Comparison of ENCODE assay signal across 10 cellular contexts in genomic region chr12:26941251-26941650, GRCh38. TPM values are rescaled to one million over a fixed set of nuclear protein-coding genes. Genes with fewer than 3 reads are reported as not detected.
DNase-seq lines count a peak whose midpoint lies in the region; ATAC-seq and TF ChIP-seq lines count a peak whose summit lies in the region.
"Had no signal": no experiment of that assay in that cellular context is flagged by ENCODE, and none has a peak within 500 bp of the region (broad histone marks: within the 10 kb centered on the region; RNA-seq: fewer than 3 reads in every experiment).

No MANE protein-coding gene starts in this region.

- H3K9me2 ChIP-seq in SK-N-SH (no peaks in the 10 kb centered on the region; the same call in 1 of the 2 replicates), OCI-LY1 (ENCODE audit: low read depth, low read length) (no peaks in the 10 kb centered on the region)

- H2BK5ac ChIP-seq in mesendoderm (ENCODE audit: low read length) = no peak overlapping the region

- peaks cover 2% of the 10 kb centered on the region for H3K79me1 ChIP-seq in mesendoderm (ENCODE audit: low read length)

- POLR2A ChIA-PET in SK-N-SH (lab: Yijun Ruan, JAX) = no interaction called here

- H2BK120ac ChIP-seq in mesendoderm (ENCODE audit: low read depth, low read length) = no peak overlapping the region

- H3K23ac ChIP-seq in mesendoderm (ENCODE audit: low read length) = no peak overlapping the region

- H3K4me2 ChIP-seq in SK-N-SH (peak overlapping the region; percentile 23; the same call in 1 of the 2 replicates), OCI-LY1 (ENCODE audit: low read length) (peak overlapping the region; percentile 82), osteoblast (ENCODE audit: insufficient read depth, low read length) (peak overlapping the region; percentile 97), mesendoderm (ENCODE audit: low read length) (no peak overlapping the region)

- H2AK5ac ChIP-seq in mesendoderm (ENCODE audit: low read length) = no peak overlapping the region

- no peak for TF ChIP-seq EP300 in SK-N-SH (IDR thresholded peaks at IDR 0.05; ENCODE audit: borderline replicate concordance in 1 of 2, low read depth in 1 of 2, low read length in 1 of 2)

- no peak for TF ChIP-seq CTCF in SK-N-SH (IDR thresholded peaks at IDR 0.05)
- no peak for TF ChIP-seq CTCF in OCI-LY1 (IDR thresholded peaks at IDR 0.05; ENCODE audit: low read length)
- TF ChIP-seq CTCF in osteoblast (IDR thresholded peaks at IDR 0.05; ENCODE audit: extremely low read depth, low read depth, low read length) = no peak

- H2AFZ ChIP-seq in SK-N-SH (ENCODE audit: low read depth) (no peak overlapping the region), OCI-LY1 (ENCODE audit: low read length) (no peak overlapping the region), osteoblast (ENCODE audit: low read length) (no peak overlapping the region)

- no peak overlapping the region for H4K5ac ChIP-seq in mesendoderm (ENCODE audit: low read length)

- H3K9ac ChIP-seq in SK-N-SH (peak overlapping the region; percentile 2; the same call in 1 of the 2 replicates), OCI-LY1 (ENCODE audit: low read length) (peak overlapping the region; percentile 94), mesendoderm (ENCODE audit: low read length) (no peak overlapping the region)

- ATAC-seq in SK-N-SH treated with all-trans-retinoic acid at 6 μM for 48 hours (no peak), GM19328 (IDR thresholded peaks at IDR 0.05; ENCODE audit: unreplicated experiment) (no peak)

- DNase-seq in SK-N-SH (no peak), osteoblast (ENCODE audit: insufficient read length, low spot score, missing footprints) (no peak), mesendoderm (no peak), NCI-H82 (lab: John Stamatoyannopoulos, UW) (no peak)
- peak; percentile 22 for DNase-seq in central memory CD4-positive, alpha-beta T cell
- DNase-seq: 8988T, NCI-H510A treated with DMSO at 0.1 percent for 48 hours had no signal

- TF ChIP-seq RAD21 in SK-N-SH (IDR thresholded peaks at IDR 0.05; ENCODE audit: low read length) = no peak

- H3K4ac ChIP-seq in mesendoderm (ENCODE audit: low read depth, low read length) = no peak overlapping the region

- H3F3A ChIP-seq in SK-N-SH (replicated peaks; ENCODE audit: insufficient read depth) (peaks cover 11% of the 10 kb centered on the region), OCI-LY1 (ENCODE audit: insufficient read depth, low read length) (0 out of 2 replicates have a peak, but pooled peaks cover 3% of the 10 kb centered on the region)

- H3K79me2 ChIP-seq in SK-N-SH (ENCODE audit: insufficient read depth) = peaks cover 91% of the 10 kb centered on the region
- H3K79me2 ChIP-seq in OCI-LY1 (ENCODE audit: insufficient read depth, low read length) = peaks cover 91% of the 10 kb centered on the region
- peaks cover 94% of the 10 kb centered on the region for H3K79me2 ChIP-seq in osteoblast (ENCODE audit: insufficient read depth, low read length)
- H3K79me2 ChIP-seq in mesendoderm (ENCODE audit: control insufficient read depth, insufficient read depth, low read length) = peaks cover 21% of the 10 kb centered on the region

- H4K20me1 ChIP-seq in SK-N-SH (ENCODE audit: insufficient read depth) = peaks cover 18% of the 10 kb centered on the region
- no peaks in the 10 kb centered on the region for H4K20me1 ChIP-seq in OCI-LY1 (ENCODE audit: insufficient read depth, low read length)
- peaks cover 27% of the 10 kb centered on the region for H4K20me1 ChIP-seq in osteoblast (ENCODE audit: insufficient read depth, low read length)

- no peak overlapping the region for H4K8ac ChIP-seq in mesendoderm (ENCODE audit: low read depth, low read length)

- H3K56ac ChIP-seq in mesendoderm (ENCODE audit: low read length) = no peak overlapping the region

- H3K9me3 ChIP-seq in SK-N-SH (peaks cover 11% of the 10 kb centered on the region), OCI-LY1 (ENCODE audit: low read length) (peaks cover 7% of the 10 kb centered on the region), osteoblast (ENCODE audit: low read depth, low read length) (no peaks in the 10 kb centered on the region)

- WGBS in SK-N-SH (ENCODE audit: low lambda C conversion rate) = 87% methylated on average over 1 of the region's 1 CpG
- no CpG with 5 or more reads among the region's 1 CpG for WGBS in mesendoderm (ENCODE audit: extremely low coverage, insufficient coverage, low lambda C conversion rate)

- H3K27me3 ChIP-seq in SK-N-SH (ENCODE audit: insufficient read depth) (no peaks in the 10 kb centered on the region), OCI-LY1 (ENCODE audit: insufficient read depth, low read length) (no peaks in the 10 kb centered on the region), osteoblast (ENCODE audit: insufficient read depth, low read length) (no peaks in the 10 kb centered on the region), mesendoderm (ENCODE audit: insufficient read depth, low read length, poor library complexity) (no peaks in the 10 kb centered on the region)

- no peak overlapping the region for H2BK15ac ChIP-seq in mesendoderm (replicated peaks; ENCODE audit: low read depth)

- H3K36me3 ChIP-seq in SK-N-SH (replicated peaks in 1 of 2; ENCODE audit: control insufficient read depth in 1 of 2, insufficient read depth in 2 of 2, low read length in 1 of 2) = no peaks in the 10 kb centered on the region
- H3K36me3 ChIP-seq in OCI-LY1 (ENCODE audit: insufficient read depth, low read length) = peaks cover 18% of the 10 kb centered on the region
- no peaks in the 10 kb centered on the region for H3K36me3 ChIP-seq in osteoblast (ENCODE audit: insufficient read depth, low read length)
- no peaks in the 10 kb centered on the region for H3K36me3 ChIP-seq in mesendoderm (ENCODE audit: control insufficient read depth, insufficient read depth, low read length)

- H3K4me3 ChIP-seq in SK-N-SH (ENCODE audit: low read depth in 2 of 2, low read length in 1 of 2) = 0 out of 4 replicates have a peak overlapping the region, but pooled peaks of 1 of the 2 experiments have one; percentile 96
- H3K4me3 ChIP-seq in OCI-LY1 (ENCODE audit: low read depth, low read length, poor library complexity, severe bottlenecking) = peak overlapping the region; percentile 90
- no peak overlapping the region for H3K4me3 ChIP-seq in osteoblast (ENCODE audit: insufficient read depth, low read length)
- H3K4me3 ChIP-seq in mesendoderm (ENCODE audit: low read length) = no peak overlapping the region

- peaks cover 12 to 14% of the 10 kb centered on the region in 2 experiments; a peak in 3 of 4 replicates for H3K4me1 ChIP-seq in SK-N-SH (ENCODE audit: control insufficient read depth in 1 of 2, insufficient read depth in 2 of 2, low read depth in 1 of 2, low read length in 1 of 2)
- H3K4me1 ChIP-seq in OCI-LY1 (ENCODE audit: insufficient read depth, low read length, severe bottlenecking) = peaks cover 50% of the 10 kb centered on the region
- H3K4me1 ChIP-seq in osteoblast (ENCODE audit: insufficient read depth, low read length) = peaks cover 33% of the 10 kb centered on the region
- no peaks in the 10 kb centered on the region for H3K4me1 ChIP-seq in mesendoderm (ENCODE audit: control insufficient read depth, low read depth, low read length)

- CTCF ChIA-PET in SK-N-SH (lab: Yijun Ruan, JAX) = interaction anchor here (0.6 to 2.3 kb wide), 2 partner anchors 74 to 929 kb away, joined by 3 to 4 read pairs; no protein-coding TSS in a partner anchor

- no peak overlapping the region for H3K18ac ChIP-seq in mesendoderm (ENCODE audit: low read length)

- H3K27ac ChIP-seq in SK-N-SH (ENCODE audit: low read depth in 2 of 2, low read length in 1 of 2) (no peak overlapping the region), OCI-LY1 (ENCODE audit: low read depth, low read length, poor library complexity, severe bottlenecking) (peak overlapping the region; percentile 78), osteoblast (ENCODE audit: low read depth, low read length) (no peak overlapping the region), mesendoderm (ENCODE audit: low read depth, low read length) (no peak overlapping the region)

TF ChIP-seq in SK-N-SH, 30 proteins besides CTCF, POLR2A, EP300 and RAD21 (continues in another document):
- TF ChIP-seq JUND (IDR thresholded peaks at IDR 0.05) (no peak), GABPA (IDR thresholded peaks at IDR 0.05; ENCODE audit: low read depth) (no peak)

TF ChIP-seq in SK-N-SH treated with all-trans-retinoic acid at 6 μM for 48 hours, 23 proteins besides CTCF, POLR2A, EP300 and RAD21:
- TF ChIP-seq GLIS3 (CRISPR knock-in tag; IDR thresholded peaks at IDR 0.05) = no peak
- no peak for TF ChIP-seq POU6F1 (CRISPR knock-in tag; IDR thresholded peaks at IDR 0.05; ENCODE audit: borderline replicate concordance, low read depth)
- no peak for TF ChIP-seq ISL1 (CRISPR knock-in tag; IDR thresholded peaks at IDR 0.05)

RNA-seq across cellular contexts. Expression of gene FGFR1OP2, which starts 3.0 kb away (rescaled TPM):
- polyA plus RNA-seq in SK-N-SH (2012; rRNA removed) = 20.6 and 21.7 TPM in 2 replicates
- 23.5 and 31.0 TPM in 2 replicates for polyA plus RNA-seq in SK-N-SH (2012; cell fraction: cytosol; rRNA removed)
- polyA plus RNA-seq in SK-N-SH (2012; cell fraction: nucleus; rRNA removed) = 8.1 and 12.9 TPM in 2 replicates
- total RNA-seq in osteoblast = 47.8 and 48.0 TPM in 2 replicates
- 26.2 TPM for polyA plus RNA-seq in mesendoderm (2013, experiment 1 of 2)
- polyA plus RNA-seq in mesendoderm (2013, experiment 2 of 2) = 26.0 TPM

RNA-seq across cellular contexts. Expression of gene INTS13, which starts 3.5 kb away (rescaled TPM):
- 7.2 and 9.7 TPM in 2 replicates for polyA plus RNA-seq in SK-N-SH (2012; rRNA removed)
- 10.2 and 13.1 TPM in 2 replicates for polyA plus RNA-seq in SK-N-SH (2012; cell fraction: cytosol; rRNA removed)
- polyA plus RNA-seq in SK-N-SH (2012; cell fraction: nucleus; rRNA removed) = 5.1 and 10.0 TPM in 2 replicates
- total RNA-seq in osteoblast = 25.9 and 26.1 TPM in 2 replicates
- 38.1 TPM for polyA plus RNA-seq in mesendoderm (2013, experiment 1 of 2)
- 46.5 TPM for polyA plus RNA-seq in mesendoderm (2013, experiment 2 of 2)
